Comparison of ENCODE assay signal across 1 cellular context in the genomic region with DNA sequence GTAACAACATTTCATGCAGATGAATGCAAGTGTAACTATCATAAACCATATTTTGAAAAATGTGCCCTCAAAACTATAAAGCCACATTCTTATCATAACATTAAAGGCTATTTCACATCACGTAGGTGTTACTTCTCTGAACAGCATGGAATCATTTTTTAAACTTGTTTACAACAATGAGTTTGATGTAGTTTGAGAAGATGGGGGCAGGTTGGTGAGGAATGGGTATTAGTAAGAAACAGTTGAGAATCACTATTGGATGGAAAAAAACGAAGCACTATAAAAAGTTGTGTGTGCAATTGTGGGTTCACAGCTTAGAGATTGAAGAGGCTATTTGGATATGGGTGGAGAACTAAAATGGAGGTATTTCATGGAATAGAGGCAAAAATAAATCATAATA.
TF ChIP-seq lines count a peak whose summit lies in the region.

No MANE protein-coding gene starts in this region.

TF ChIP-seq in HepG2, 621 proteins besides CTCF, POLR2A, EP300 and RAD21:
- TF ChIP-seq, protein P1, sequence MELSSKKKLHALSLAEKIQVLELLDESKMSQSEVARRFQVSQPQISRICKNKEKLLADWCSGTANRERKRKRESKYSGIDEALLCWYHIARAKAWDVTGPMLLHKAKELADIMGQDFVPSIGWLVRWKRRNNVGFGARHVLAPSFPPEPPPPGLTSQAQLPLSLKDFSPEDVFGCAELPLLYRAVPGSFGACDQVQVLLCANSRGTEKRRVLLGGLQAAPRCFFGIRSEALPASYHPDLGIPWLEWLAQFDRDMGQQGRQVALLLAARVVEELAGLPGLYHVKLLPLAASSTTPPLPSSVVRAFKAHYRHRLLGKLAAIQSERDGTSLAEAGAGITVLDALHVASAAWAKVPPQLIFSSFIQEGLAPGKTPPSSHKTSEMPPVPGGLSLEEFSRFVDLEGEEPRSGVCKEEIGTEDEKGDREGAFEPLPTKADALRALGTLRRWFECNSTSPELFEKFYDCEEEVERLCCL (CRISPR knock-in tag; IDR thresholded peaks at IDR 0.05; ENCODE audit: borderline replicate concordance), result no peak
- TF ChIP-seq TRIM24 (CRISPR knock-in tag; IDR thresholded peaks at IDR 0.05), result no peak
- TF ChIP-seq, protein P2, sequence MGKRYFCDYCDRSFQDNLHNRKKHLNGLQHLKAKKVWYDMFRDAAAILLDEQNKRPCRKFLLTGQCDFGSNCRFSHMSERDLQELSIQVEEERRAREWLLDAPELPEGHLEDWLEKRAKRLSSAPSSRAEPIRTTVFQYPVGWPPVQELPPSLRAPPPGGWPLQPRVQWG (CRISPR knock-in tag; IDR thresholded peaks at IDR 0.05; ENCODE audit: borderline replicate concordance, low read depth), result no peak
- TF ChIP-seq ZNF616 (CRISPR knock-in tag; IDR thresholded peaks at IDR 0.05; ENCODE audit: low read depth), result no peak
- TF ChIP-seq, protein P3, sequence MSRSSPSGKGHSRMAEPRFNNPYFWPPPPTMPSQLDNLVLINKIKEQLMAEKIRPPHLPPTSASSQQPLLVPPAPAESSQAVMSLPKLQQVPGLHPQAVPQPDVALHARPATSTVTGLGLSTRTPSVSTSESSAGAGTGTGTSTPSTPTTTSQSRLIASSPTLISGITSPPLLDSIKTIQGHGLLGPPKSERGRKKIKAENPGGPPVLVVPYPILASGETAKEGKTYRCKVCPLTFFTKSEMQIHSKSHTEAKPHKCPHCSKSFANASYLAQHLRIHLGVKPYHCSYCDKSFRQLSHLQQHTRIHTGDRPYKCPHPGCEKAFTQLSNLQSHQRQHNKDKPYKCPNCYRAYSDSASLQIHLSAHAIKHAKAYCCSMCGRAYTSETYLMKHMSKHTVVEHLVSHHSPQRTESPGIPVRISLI (CRISPR knock-in tag; IDR thresholded peaks at IDR 0.05; ENCODE audit: borderline replicate concordance), result no peak
- TF ChIP-seq CCAR2 (optimal IDR thresholded peaks at IDR 0.05; ENCODE audit: low read depth, low read length), result no peak
- TF ChIP-seq POLR2AphosphoS2 (IDR thresholded peaks at IDR 0.05; ENCODE audit: low read depth, low read length), result no peak
- TF ChIP-seq, protein P4, sequence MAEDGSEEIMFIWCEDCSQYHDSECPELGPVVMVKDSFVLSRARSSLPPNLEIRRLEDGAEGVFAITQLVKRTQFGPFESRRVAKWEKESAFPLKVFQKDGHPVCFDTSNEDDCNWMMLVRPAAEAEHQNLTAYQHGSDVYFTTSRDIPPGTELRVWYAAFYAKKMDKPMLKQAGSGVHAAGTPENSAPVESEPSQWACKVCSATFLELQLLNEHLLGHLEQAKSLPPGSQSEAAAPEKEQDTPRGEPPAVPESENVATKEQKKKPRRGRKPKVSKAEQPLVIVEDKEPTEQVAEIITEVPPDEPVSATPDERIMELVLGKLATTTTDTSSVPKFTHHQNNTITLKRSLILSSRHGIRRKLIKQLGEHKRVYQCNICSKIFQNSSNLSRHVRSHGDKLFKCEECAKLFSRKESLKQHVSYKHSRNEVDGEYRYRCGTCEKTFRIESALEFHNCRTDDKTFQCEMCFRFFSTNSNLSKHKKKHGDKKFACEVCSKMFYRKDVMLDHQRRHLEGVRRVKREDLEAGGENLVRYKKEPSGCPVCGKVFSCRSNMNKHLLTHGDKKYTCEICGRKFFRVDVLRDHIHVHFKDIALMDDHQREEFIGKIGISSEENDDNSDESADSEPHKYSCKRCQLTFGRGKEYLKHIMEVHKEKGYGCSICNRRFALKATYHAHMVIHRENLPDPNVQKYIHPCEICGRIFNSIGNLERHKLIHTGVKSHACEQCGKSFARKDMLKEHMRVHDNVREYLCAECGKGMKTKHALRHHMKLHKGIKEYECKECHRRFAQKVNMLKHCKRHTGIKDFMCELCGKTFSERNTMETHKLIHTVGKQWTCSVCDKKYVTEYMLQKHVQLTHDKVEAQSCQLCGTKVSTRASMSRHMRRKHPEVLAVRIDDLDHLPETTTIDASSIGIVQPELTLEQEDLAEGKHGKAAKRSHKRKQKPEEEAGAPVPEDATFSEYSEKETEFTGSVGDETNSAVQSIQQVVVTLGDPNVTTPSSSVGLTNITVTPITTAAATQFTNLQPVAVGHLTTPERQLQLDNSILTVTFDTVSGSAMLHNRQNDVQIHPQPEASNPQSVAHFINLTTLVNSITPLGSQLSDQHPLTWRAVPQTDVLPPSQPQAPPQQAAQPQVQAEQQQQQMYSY (CRISPR knock-in tag; IDR thresholded peaks at IDR 0.05), result no peak
- TF ChIP-seq, protein P5, sequence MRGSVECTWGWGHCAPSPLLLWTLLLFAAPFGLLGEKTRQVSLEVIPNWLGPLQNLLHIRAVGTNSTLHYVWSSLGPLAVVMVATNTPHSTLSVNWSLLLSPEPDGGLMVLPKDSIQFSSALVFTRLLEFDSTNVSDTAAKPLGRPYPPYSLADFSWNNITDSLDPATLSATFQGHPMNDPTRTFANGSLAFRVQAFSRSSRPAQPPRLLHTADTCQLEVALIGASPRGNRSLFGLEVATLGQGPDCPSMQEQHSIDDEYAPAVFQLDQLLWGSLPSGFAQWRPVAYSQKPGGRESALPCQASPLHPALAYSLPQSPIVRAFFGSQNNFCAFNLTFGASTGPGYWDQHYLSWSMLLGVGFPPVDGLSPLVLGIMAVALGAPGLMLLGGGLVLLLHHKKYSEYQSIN (CRISPR knock-in tag; IDR thresholded peaks at IDR 0.05; ENCODE audit: borderline replicate concordance), result no peak
- TF ChIP-seq, protein P6, sequence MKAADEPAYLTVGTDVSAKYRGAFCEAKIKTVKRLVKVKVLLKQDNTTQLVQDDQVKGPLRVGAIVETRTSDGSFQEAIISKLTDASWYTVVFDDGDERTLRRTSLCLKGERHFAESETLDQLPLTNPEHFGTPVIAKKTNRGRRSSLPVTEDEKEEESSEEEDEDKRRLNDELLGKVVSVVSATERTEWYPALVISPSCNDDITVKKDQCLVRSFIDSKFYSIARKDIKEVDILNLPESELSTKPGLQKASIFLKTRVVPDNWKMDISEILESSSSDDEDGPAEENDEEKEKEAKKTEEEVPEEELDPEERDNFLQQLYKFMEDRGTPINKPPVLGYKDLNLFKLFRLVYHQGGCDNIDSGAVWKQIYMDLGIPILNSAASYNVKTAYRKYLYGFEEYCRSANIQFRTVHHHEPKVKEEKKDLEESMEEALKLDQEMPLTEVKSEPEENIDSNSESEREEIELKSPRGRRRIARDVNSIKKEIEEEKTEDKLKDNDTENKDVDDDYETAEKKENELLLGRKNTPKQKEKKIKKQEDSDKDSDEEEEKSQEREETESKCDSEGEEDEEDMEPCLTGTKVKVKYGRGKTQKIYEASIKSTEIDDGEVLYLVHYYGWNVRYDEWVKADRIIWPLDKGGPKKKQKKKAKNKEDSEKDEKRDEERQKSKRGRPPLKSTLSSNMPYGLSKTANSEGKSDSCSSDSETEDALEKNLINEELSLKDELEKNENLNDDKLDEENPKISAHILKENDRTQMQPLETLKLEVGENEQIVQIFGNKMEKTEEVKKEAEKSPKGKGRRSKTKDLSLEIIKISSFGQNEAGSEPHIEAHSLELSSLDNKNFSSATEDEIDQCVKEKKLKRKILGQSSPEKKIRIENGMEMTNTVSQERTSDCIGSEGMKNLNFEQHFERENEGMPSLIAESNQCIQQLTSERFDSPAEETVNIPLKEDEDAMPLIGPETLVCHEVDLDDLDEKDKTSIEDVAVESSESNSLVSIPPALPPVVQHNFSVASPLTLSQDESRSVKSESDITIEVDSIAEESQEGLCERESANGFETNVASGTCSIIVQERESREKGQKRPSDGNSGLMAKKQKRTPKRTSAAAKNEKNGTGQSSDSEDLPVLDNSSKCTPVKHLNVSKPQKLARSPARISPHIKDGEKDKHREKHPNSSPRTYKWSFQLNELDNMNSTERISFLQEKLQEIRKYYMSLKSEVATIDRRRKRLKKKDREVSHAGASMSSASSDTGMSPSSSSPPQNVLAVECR (CRISPR knock-in tag; IDR thresholded peaks at IDR 0.05; ENCODE audit: borderline replicate concordance), result no peak
- no peak for TF ChIP-seq SOX13 (IDR thresholded peaks at IDR 0.05)
- no peak for TF ChIP-seq SOX13 (CRISPR knock-in tag; conservative IDR thresholded peaks at IDR 0.05 in 1 of 2, IDR thresholded peaks at IDR 0.05 in 1 of 2)
- TF ChIP-seq CENPT (CRISPR knock-in tag; IDR thresholded peaks at IDR 0.05; ENCODE audit: low read depth), result no peak
- no peak for TF ChIP-seq CEBPB (IDR thresholded peaks at IDR 0.05; ENCODE audit: borderline replicate concordance, low read depth, low read length)
TF ChIP-seq in HepG2: peak in this region for 0.
